Comparison of ENCODE assay signal across 24 cellular contexts in genomic region chr18:73708596-73708995, GRCh38.
"Had no signal": no experiment of that assay in that cellular context is flagged by ENCODE, and none has a peak within 500 bp of the region (broad histone marks: within the 10 kb centered on the region; RNA-seq: fewer than 3 reads in every experiment).

No MANE protein-coding gene starts in this region.

- H3K79me2 ChIP-seq: parathyroid adenoma had no signal

- DNase-seq: hypothalamus; islet precursor cell; left ventricle myocardium inferior; mesendoderm; naive B cell; natural killer cell; nephron progenitor cell; right lobe of liver; stimulated activated CD4-positive, alpha-beta T cell treated with anti-CD3 and anti-CD28 coated beads, Interleukin-1b, Interleukin-23, amount 100 ng/mL, for 48 hours; stimulated activated CD4-positive, alpha-beta T cell treated with anti-CD3 and anti-CD28 coated beads, Interleukin-2, amount 100 ng/mL, for 48 hours; stimulated activated CD4-positive, alpha-beta T cell treated with anti-CD3 and anti-CD28 coated beads, Interleukin-4, amount 100 ng/mL, for 4 hours; stimulated activated CD8-positive, alpha-beta memory T cell treated with anti-CD3 and anti-CD28 coated beads, Interleukin-4, amount 100 ng/mL, for 48 hours; stimulated activated naive CD4-positive, alpha-beta T cell treated with Interleukin-2 at 50 U/mL for 16 hours; stimulated activated naive CD8-positive, alpha-beta T cell treated with anti-CD3 and anti-CD28 coated beads, Interleukin-15, amount 100 ng/mL, for 72 hours; substantia nigra; upper lobe of left lung had no signal

- H2AFZ ChIP-seq: parathyroid adenoma had no signal

- ATAC-seq: natural killer cell; right lobe of liver; stimulated activated memory B cell treated with anti-CD40 and anti-IgM and Interleukin-4, amounts not matched to agents 10 μg/mL and 1 μg/mL and 100 μg/mL, for 72 hours; stimulated activated naive CD8-positive, alpha-beta T cell treated with anti-CD3 and anti-CD28 coated beads, Interleukin-15, amount 100 ng/mL, for 72 hours had no signal

- H3K27ac Mint-ChIP-seq: mesothelial cell of epicardium; naive B cell; natural killer cell; nephron progenitor cell; stimulated activated memory B cell treated with anti-CD40 and anti-IgM and Interleukin-4, amounts not matched to agents 10 μg/mL and 1 μg/mL and 100 μg/mL, for 72 hours; stimulated activated naive CD8-positive, alpha-beta T cell treated with anti-CD3 and anti-CD28 coated beads, Interleukin-15, amount 100 ng/mL, for 72 hours had no signal

- H3K36me3 ChIP-seq: left ventricle myocardium inferior, right atrium auricular region, right lobe of liver, tibial nerve, upper lobe of left lung, vagina had no signal

- H3K4me3 Mint-ChIP-seq: mesothelial cell of epicardium; naive B cell; natural killer cell; nephron progenitor cell; stimulated activated memory B cell treated with anti-CD40 and anti-IgM and Interleukin-4, amounts not matched to agents 10 μg/mL and 1 μg/mL and 100 μg/mL, for 72 hours; stimulated activated naive CD8-positive, alpha-beta T cell treated with anti-CD3 and anti-CD28 coated beads, Interleukin-15, amount 100 ng/mL, for 72 hours had no signal

- H3K4me3 ChIP-seq: left ventricle myocardium inferior, lung, right atrium auricular region, right lobe of liver, smooth muscle cell, tibial nerve, upper lobe of left lung, vagina had no signal

- H3K27me3 Mint-ChIP-seq: naive B cell; stimulated activated memory B cell treated with anti-CD40 and anti-IgM and Interleukin-4, amounts not matched to agents 10 μg/mL and 1 μg/mL and 100 μg/mL, for 72 hours; stimulated activated naive CD8-positive, alpha-beta T cell treated with anti-CD3 and anti-CD28 coated beads, Interleukin-15, amount 100 ng/mL, for 72 hours had no signal

- H3K9me3 ChIP-seq: right atrium auricular region, right lobe of liver, upper lobe of left lung, vagina had no signal

- H3K4me1 ChIP-seq: left ventricle myocardium inferior, parathyroid adenoma, right atrium auricular region, right lobe of liver, tibial nerve, upper lobe of left lung, vagina had no signal

- H3K4me1 Mint-ChIP-seq: mesothelial cell of epicardium; naive B cell; natural killer cell; stimulated activated memory B cell treated with anti-CD40 and anti-IgM and Interleukin-4, amounts not matched to agents 10 μg/mL and 1 μg/mL and 100 μg/mL, for 72 hours; stimulated activated naive CD8-positive, alpha-beta T cell treated with anti-CD3 and anti-CD28 coated beads, Interleukin-15, amount 100 ng/mL, for 72 hours had no signal

- H3K27me3 ChIP-seq: right atrium auricular region, right lobe of liver, tibial nerve, upper lobe of left lung, vagina had no signal

- H3K27ac ChIP-seq: left ventricle myocardium inferior, parathyroid adenoma, right atrium auricular region, right lobe of liver, tibial nerve, upper lobe of left lung, vagina had no signal

- H3K4me2 ChIP-seq: smooth muscle cell had no signal

- H3K36me3 Mint-ChIP-seq: mesothelial cell of epicardium; naive B cell; natural killer cell; stimulated activated memory B cell treated with anti-CD40 and anti-IgM and Interleukin-4, amounts not matched to agents 10 μg/mL and 1 μg/mL and 100 μg/mL, for 72 hours had no signal
